Comparison of ENCODE assay signal across 12 cellular contexts in genomic region chr14:79280400-79280670, GRCh38.
DNase-seq lines count a peak whose midpoint lies in the region; ATAC-seq, FAIRE-seq and TF ChIP-seq lines count a peak whose summit lies in the region.
"Had no signal": no experiment of that assay in that cellular context is flagged by ENCODE, and none has a peak within 500 bp of the region (broad histone marks: within the 10 kb centered on the region; RNA-seq: fewer than 3 reads in every experiment).

No MANE protein-coding gene starts in this region.

- BruUV-seq in endothelial cell of umbilical vein (replicated peaks; lab: Mats Ljungman, UMichigan) = no TSS peak

- ATAC-seq in upper lobe of left lung (ENCODE audit: low FRiP score in 2 of 2) (no peak), HG02610 (IDR thresholded peaks at IDR 0.05; ENCODE audit: unreplicated experiment) (no peak), HG02884 (IDR thresholded peaks at IDR 0.05; ENCODE audit: unreplicated experiment) (no peak)
- ATAC-seq: K562; naive thymus-derived CD4-positive, alpha-beta T cell had no signal

- TF ChIP-seq EP300 in neural cell (conservative IDR thresholded peaks at IDR 0.05; ENCODE audit: poor library complexity, severe bottlenecking) (no peak), upper lobe of left lung (IDR thresholded peaks at IDR 0.05) (no peak)

- FAIRE-seq in endothelial cell of umbilical vein (lab: Jason Lieb, UNC) = no peak
- FAIRE-seq: K562 had no signal

- no peak overlapping the region for H3K27ac ChIP-seq in endothelial cell of umbilical vein (ENCODE audit: insufficient read depth, low read depth, low read length)
- H3K27ac ChIP-seq in neural cell (ENCODE audit: low read length) = peak overlapping the region; percentile 76
- H3K27ac ChIP-seq in upper lobe of left lung = no peak overlapping the region

- no peak for TF ChIP-seq RAD21 in neural cell (conservative IDR thresholded peaks at IDR 0.05)

- H3K36me3 ChIP-seq in endothelial cell of umbilical vein (ENCODE audit: control insufficient read depth in 2 of 2, extremely low read depth in 1 of 2, insufficient read depth in 2 of 2, low read length in 2 of 2) = no peaks in the 10 kb centered on the region
- H3K36me3 ChIP-seq in neural cell (ENCODE audit: insufficient read depth, low read length) = no peaks in the 10 kb centered on the region
- H3K36me3 ChIP-seq in upper lobe of left lung = no peaks in the 10 kb centered on the region

- H3K9me2 ChIP-seq in neural cell (ENCODE audit: insufficient read depth, low read length) = no peaks in the 10 kb centered on the region

- no peak overlapping the region for H3K9ac ChIP-seq in endothelial cell of umbilical vein (replicated peaks; ENCODE audit: extremely low read depth, insufficient read depth, low read length)
- H3K9ac ChIP-seq in neural cell (ENCODE audit: low read length) = peak overlapping the region; percentile 71

- TF ChIP-seq POLR2A in endothelial cell of umbilical vein (IDR thresholded peaks at IDR 0.05; ENCODE audit: low read depth, low read length) (no peak), upper lobe of left lung (IDR thresholded peaks at IDR 0.05) (no peak)

- no peaks in the 10 kb centered on the region for H3K9me3 ChIP-seq in endothelial cell of umbilical vein (replicated peaks; ENCODE audit: control insufficient read depth, insufficient read depth, low read length)
- H3K9me3 ChIP-seq in neural cell (ENCODE audit: low read length) = no peaks in the 10 kb centered on the region
- H3K9me3 ChIP-seq in upper lobe of left lung = no peaks in the 10 kb centered on the region

- POLR2A ChIA-PET in endothelial cell of umbilical vein (lab: Charles Lee) = no interaction called here

- H3K4me1 ChIP-seq in endothelial cell of umbilical vein (ENCODE audit: control insufficient read depth, extremely low read depth, insufficient read depth, low read length) (peaks cover 7% of the 10 kb centered on the region), upper lobe of left lung (peaks cover 6 to 21% (median 14%) of the 10 kb centered on the region in 4 donors)

- H3K79me2 ChIP-seq in endothelial cell of umbilical vein (ENCODE audit: control insufficient read depth, insufficient read depth, low read length) (no peaks in the 10 kb centered on the region), neural cell (replicated peaks; ENCODE audit: insufficient read depth, low read length) (peaks cover 71% of the 10 kb centered on the region)

- H3K27me3 ChIP-seq in endothelial cell of umbilical vein (ENCODE audit: control insufficient read depth in 2 of 2, insufficient read depth in 2 of 2, low read length in 2 of 2) = peaks cover 16 to 33% of the 10 kb centered on the region in 2 experiments
- no peaks in the 10 kb centered on the region for H3K27me3 ChIP-seq in neural cell (ENCODE audit: insufficient read depth, low read depth, low read length)
- peaks cover 0 to 2% (median 0%) of the 10 kb centered on the region in 4 donors for H3K27me3 ChIP-seq in upper lobe of left lung

- H3F3A ChIP-seq in neural cell (ENCODE audit: insufficient read depth, low read length, poor library complexity, severe bottlenecking) = no peaks in the 10 kb centered on the region

- H3K4me3 ChIP-seq in endothelial cell of umbilical vein (replicated peaks in 1 of 3; ENCODE audit: insufficient read depth in 1 of 3, low read depth in 1 of 3, low read length in 3 of 3) = peak overlapping the region in 1 of 3 experiments; percentile 62
- peak overlapping the region; percentile 73 for H3K4me3 ChIP-seq in neural cell (ENCODE audit: low read length)
- peak overlapping the region in 3 of 4 donors; percentile 49 to 65 (median 56) for H3K4me3 ChIP-seq in upper lobe of left lung
- H3K4me3 ChIP-seq: K562 had no signal

- intact Hi-C loops in endothelial cell of umbilical vein (cut with micrococcal nuclease) = loop anchor here (5.0 kb wide), 1 partner anchor 37 kb away; no protein-coding TSS in a partner anchor

- 9 to 28% methylated on average over 8 of the region's 8 CpGs for WGBS in upper lobe of left lung, 2 donors

- H3K9me1 ChIP-seq in endothelial cell of umbilical vein (replicated peaks; ENCODE audit: control insufficient read depth, extremely low read depth, insufficient read depth, low read length) = no peaks in the 10 kb centered on the region

- H3K4me2 ChIP-seq in endothelial cell of umbilical vein (ENCODE audit: insufficient read depth, low read length) (peak overlapping the region; percentile 82), neural cell (ENCODE audit: low read length) (peak overlapping the region; percentile 44)

- H2AFZ ChIP-seq in endothelial cell of umbilical vein (ENCODE audit: low read depth, low read length) (no peak overlapping the region), neural cell (ENCODE audit: low read depth, low read length) (no peak overlapping the region)

- DNase-seq in NCI-H2171 treated with DMSO at 0.1 percent for 48 hours (lab: John Stamatoyannopoulos, UW) (peak; percentile 50), NCI-H2171 (lab: John Stamatoyannopoulos, UW) (no peak), endothelial cell of umbilical vein (ENCODE audit: low read depth, low spot score) (no peak), upper lobe of left lung (no peak), cerebellar nuclear complex (lab: John Stamatoyannopoulos, UW) (no peak)
- DNase-seq: activated T-cell treated with anti-CD3 and anti-CD28 coated beads, Interleukin-2, amount 50 U/mL, for 1 hour; GDM1; naive thymus-derived CD4-positive, alpha-beta T cell had no signal

- CTCF ChIA-PET in endothelial cell of umbilical vein (lab: Charles Lee) = interaction anchor here (1.9 to 3.3 kb wide), 2 partner anchors 13 to 263 kb away, joined by 8 to 9 read pairs; no protein-coding TSS in a partner anchor

- TF ChIP-seq CTCF in endothelial cell of umbilical vein (IDR thresholded peaks at IDR 0.05; ENCODE audit: extremely low read depth in 1 of 2, insufficient read depth in 1 of 2, low read depth in 1 of 2, low read length in 2 of 2) (no peak), neural cell (IDR thresholded peaks at IDR 0.05; ENCODE audit: poor library complexity, severe bottlenecking) (no peak), upper lobe of left lung (IDR thresholded peaks at IDR 0.05) (no peak)

- H4K20me1 ChIP-seq in endothelial cell of umbilical vein (replicated peaks; ENCODE audit: control insufficient read depth, extremely low read depth, insufficient read depth, low read length) = no peaks in the 10 kb centered on the region
- peaks cover 3% of the 10 kb centered on the region for H4K20me1 ChIP-seq in neural cell (ENCODE audit: insufficient read depth)

- dilution Hi-C loops in endothelial cell of umbilical vein (cut with MboI; ENCODE audit: extremely low pct_ligation_motif_present, low sequenced_read_pairs) = no loop called here

TF ChIP-seq in endothelial cell of umbilical vein, 7 proteins besides CTCF, POLR2A, EP300 and RAD21:
- TF ChIP-seq FOS (IDR thresholded peaks at IDR 0.05; ENCODE audit: borderline replicate concordance, insufficient read depth, low read length) (no peak), MYC (IDR thresholded peaks at IDR 0.05; ENCODE audit: low read depth, low read length) (no peak), MAX (IDR thresholded peaks at IDR 0.05; ENCODE audit: insufficient read depth, insufficient read length) (no peak), EZH2 (IDR thresholded peaks at IDR 0.05; ENCODE audit: borderline replicate concordance, low read depth, low read length, severe bottlenecking) (no peak), POLR2AphosphoS5 (IDR thresholded peaks at IDR 0.05; ENCODE audit: insufficient read depth, low read depth, low read length) (no peak)
TF ChIP-seq in endothelial cell of umbilical vein: peak in this region for 0.

TF ChIP-seq in neural cell, 6 proteins besides CTCF, POLR2A, EP300 and RAD21:
- TF ChIP-seq SMC3 (conservative IDR thresholded peaks at IDR 0.05; ENCODE audit: poor library complexity) (peak; percentile 14), EZH2 (IDR thresholded peaks at IDR 0.05; ENCODE audit: borderline replicate concordance, insufficient read depth, low read length, poor library complexity, severe bottlenecking) (no peak), MXI1 (conservative IDR thresholded peaks at IDR 0.05; ENCODE audit: poor library complexity, severe bottlenecking) (peak; percentile 18), REST (IDR thresholded peaks at IDR 0.05; ENCODE audit: borderline replicate concordance) (no peak), TAF1 (IDR thresholded peaks at IDR 0.05; ENCODE audit: low read depth) (no peak), POLR2AphosphoS5 (IDR thresholded peaks at IDR 0.05) (peak; percentile 36)
